In the genomic region with DNA sequence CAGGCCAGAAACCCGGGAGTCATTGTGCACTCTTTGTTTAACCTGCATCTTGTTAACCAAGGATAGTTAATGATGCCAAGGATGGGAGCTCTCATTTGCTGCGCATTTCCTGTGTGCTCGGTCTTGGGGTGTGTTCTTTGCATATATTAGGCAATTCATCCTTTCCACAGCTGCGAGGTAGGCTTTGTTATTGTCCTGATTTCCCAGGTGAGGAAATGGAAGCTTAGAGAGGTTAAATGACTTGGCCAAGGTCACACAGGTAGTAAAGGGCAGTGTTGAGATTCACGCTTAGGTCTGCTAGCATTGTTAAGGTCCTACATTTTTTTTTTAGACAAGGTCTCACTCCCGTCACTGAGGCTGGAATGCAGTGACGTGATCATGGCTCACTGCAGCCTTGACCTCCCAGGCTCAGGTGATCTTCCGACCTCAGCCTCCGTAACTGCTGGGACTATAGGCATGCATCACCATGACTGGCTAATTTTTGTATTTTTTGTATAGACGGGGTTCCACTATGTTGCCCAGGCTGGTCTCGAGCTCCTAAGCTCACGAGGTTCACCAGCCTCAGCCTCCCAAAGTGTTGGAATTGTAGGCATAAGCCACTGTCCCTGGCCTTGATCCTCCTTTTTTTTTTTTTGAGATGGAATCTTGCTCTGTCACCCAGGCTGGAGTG, we compare ENCODE assay signal across 33 cellular contexts. TPM values are rescaled to one million over a fixed set of nuclear protein-coding genes. Genes with fewer than 3 reads are reported as not detected.
"Had no signal": no experiment of that assay in that cellular context is flagged by ENCODE, and none has a peak within 500 bp of the region (broad histone marks: within the 10 kb centered on the region; RNA-seq: fewer than 3 reads in every experiment).

No MANE protein-coding gene starts in this region.

- H3K4me1 ChIP-seq: foreskin keratinocyte had no signal

- H3K9me3 ChIP-seq: adrenal gland, body of pancreas, esophagus muscularis mucosa, gastrocnemius medialis had no signal

- H3K27ac Mint-ChIP-seq: activated CD4-positive, alpha-beta memory T cell treated with anti-CD3 and anti-CD28 coated beads, Interleukin-2, amount 10 ng/mL, durations not matched to agents 7 days and 5 days; activated CD4-positive, alpha-beta T cell treated with anti-CD3 and anti-CD28 coated beads, Interleukin-2, amount 10 ng/mL, durations not matched to agents 7 days and 5 days; activated naive CD4-positive, alpha-beta T cell treated with anti-CD3 and anti-CD28 coated beads for 36 hours; activated naive CD4-positive, alpha-beta T cell treated with anti-CD3 and anti-CD28 coated beads, Interleukin-2, amount 50 U/mL, for 24 hours; activated naive CD8-positive, alpha-beta T cell treated with anti-CD3 and anti-CD28 coated beads for 36 hours; activated naive CD8-positive, alpha-beta T cell treated with anti-CD3 and anti-CD28 coated beads, Interleukin-2, amount 50 U/mL, for 24 hours; activated T-cell treated with anti-CD3 and anti-CD28 coated beads, Interleukin-2, amount 50 U/mL, for 24 hours; activated T-helper 17 cell treated with anti-CD3 and anti-CD28 coated beads, Interleukin-2, amount 50 U/mL, for 72 hours; effector memory CD8-positive, alpha-beta T cell; T-helper 17 cell; T-helper 2 cell treated with Interferon-gamma antibody and Interleukin-4, amounts not matched to agents 5 μg/mL and 100 μg/mL, for 36 hours had no signal

- H3K36me3 Mint-ChIP-seq: activated naive CD4-positive, alpha-beta T cell treated with anti-CD3 and anti-CD28 coated beads, Interleukin-2, amount 50 U/mL, for 24 hours; activated naive CD8-positive, alpha-beta T cell treated with anti-CD3 and anti-CD28 coated beads for 36 hours had no signal

- DNase-seq: activated CD4-positive, alpha-beta memory T cell treated with anti-CD3 and anti-CD28 coated beads, Interleukin-2, amount 10 ng/mL, durations not matched to agents 7 days and 5 days; activated CD4-positive, alpha-beta T cell treated with anti-CD3 and anti-CD28 coated beads for 1 hour; activated CD4-positive, alpha-beta T cell treated with anti-CD3 and anti-CD28 coated beads for 4 hours; activated CD4-positive, alpha-beta T cell treated with anti-CD3 and anti-CD28 coated beads, Interleukin-2, amount 10 ng/mL, durations not matched to agents 7 days and 5 days; activated CD4-positive, alpha-beta T cell treated with anti-CD3 and anti-CD28 coated beads, Interleukin-2, amount 50 U/mL, for 4 hours; activated CD4-positive, CD25-positive, alpha-beta regulatory T cell; activated CD8-positive, alpha-beta memory T cell treated with anti-CD3 and anti-CD28 coated beads, Interleukin-2, amount 50 U/mL, for 48 hours; activated effector memory CD4-positive, alpha-beta T cell treated with Interleukin-2 at 50 U/mL for 16 hours; activated naive CD4-positive, alpha-beta T cell treated with anti-CD3 and anti-CD28 coated beads for 36 hours; activated naive CD8-positive, alpha-beta T cell treated with anti-CD3 and anti-CD28 coated beads for 36 hours; activated naive CD8-positive, alpha-beta T cell treated with anti-CD3 and anti-CD28 coated beads, Interleukin-2, amount 50 U/mL, for 24 hours; activated T-cell treated with anti-CD3 and anti-CD28 coated beads for 4 hours; activated T-cell treated with anti-CD3 and anti-CD28 coated beads, Interleukin-2, amount 50 U/mL, for 24 hours; adrenal gland; amygdala; body of pancreas; caudate nucleus; cortex of kidney; dermis blood vessel endothelial cell; effector CD4-positive, alpha-beta T cell; effector memory CD8-positive, alpha-beta T cell; erythroblast; foreskin keratinocyte; gastrocnemius medialis; T-helper 1 cell; T-helper 17 cell; T1000; WERI-Rb-1 had no signal

- H3K4me1 Mint-ChIP-seq: activated naive CD8-positive, alpha-beta T cell treated with anti-CD3 and anti-CD28 coated beads for 36 hours; activated naive CD8-positive, alpha-beta T cell treated with anti-CD3 and anti-CD28 coated beads, Interleukin-2, amount 50 U/mL, for 24 hours; activated T-helper 17 cell treated with anti-CD3 and anti-CD28 coated beads, Interleukin-2, amount 50 U/mL, for 72 hours had no signal

- H3K9me3 Mint-ChIP-seq: activated CD4-positive, alpha-beta memory T cell treated with anti-CD3 and anti-CD28 coated beads, Interleukin-2, amount 10 ng/mL, durations not matched to agents 7 days and 5 days; activated CD4-positive, alpha-beta T cell treated with anti-CD3 and anti-CD28 coated beads, Interleukin-2, amount 10 ng/mL, durations not matched to agents 7 days and 5 days; activated naive CD4-positive, alpha-beta T cell treated with anti-CD3 and anti-CD28 coated beads for 36 hours; activated naive CD4-positive, alpha-beta T cell treated with anti-CD3 and anti-CD28 coated beads, Interleukin-2, amount 50 U/mL, for 24 hours; activated naive CD8-positive, alpha-beta T cell treated with anti-CD3 and anti-CD28 coated beads for 36 hours; activated naive CD8-positive, alpha-beta T cell treated with anti-CD3 and anti-CD28 coated beads, Interleukin-2, amount 50 U/mL, for 24 hours; activated T-cell treated with anti-CD3 and anti-CD28 coated beads, Interleukin-2, amount 50 U/mL, for 24 hours; activated T-helper 17 cell treated with anti-CD3 and anti-CD28 coated beads, Interleukin-2, amount 50 U/mL, for 72 hours; effector memory CD8-positive, alpha-beta T cell; T-helper 2 cell treated with Interferon-gamma antibody and Interleukin-4, amounts not matched to agents 5 μg/mL and 100 μg/mL, for 36 hours had no signal

- H3K27ac ChIP-seq: adrenal gland, body of pancreas, esophagus muscularis mucosa, foreskin keratinocyte, gastrocnemius medialis, WERI-Rb-1 had no signal

- H3K4me3 Mint-ChIP-seq: activated CD4-positive, alpha-beta memory T cell treated with anti-CD3 and anti-CD28 coated beads, Interleukin-2, amount 10 ng/mL, durations not matched to agents 7 days and 5 days; activated CD4-positive, alpha-beta T cell treated with anti-CD3 and anti-CD28 coated beads, Interleukin-2, amount 10 ng/mL, durations not matched to agents 7 days and 5 days; activated naive CD4-positive, alpha-beta T cell treated with anti-CD3 and anti-CD28 coated beads for 36 hours; activated naive CD4-positive, alpha-beta T cell treated with anti-CD3 and anti-CD28 coated beads, Interleukin-2, amount 50 U/mL, for 24 hours; activated naive CD8-positive, alpha-beta T cell treated with anti-CD3 and anti-CD28 coated beads for 36 hours; activated naive CD8-positive, alpha-beta T cell treated with anti-CD3 and anti-CD28 coated beads, Interleukin-2, amount 50 U/mL, for 24 hours; activated T-cell treated with anti-CD3 and anti-CD28 coated beads, Interleukin-2, amount 50 U/mL, for 24 hours; activated T-helper 17 cell treated with anti-CD3 and anti-CD28 coated beads, Interleukin-2, amount 50 U/mL, for 72 hours; effector memory CD8-positive, alpha-beta T cell; T-helper 17 cell; T-helper 2 cell treated with Interferon-gamma antibody and Interleukin-4, amounts not matched to agents 5 μg/mL and 100 μg/mL, for 36 hours had no signal

- FAIRE-seq: colon had no signal

- H3K4me3 ChIP-seq: adrenal gland, body of pancreas, esophagus muscularis mucosa, gastrocnemius medialis had no signal

- ATAC-seq: activated naive CD8-positive, alpha-beta T cell treated with anti-CD3 and anti-CD28 coated beads, Interleukin-2, amount 50 U/mL, for 24 hours; activated T-helper 17 cell treated with anti-CD3 and anti-CD28 coated beads, Interleukin-2, amount 50 U/mL, for 72 hours; body of pancreas; effector memory CD8-positive, alpha-beta T cell; foreskin keratinocyte; gastrocnemius medialis; T-helper 17 cell had no signal

- H3K27me3 ChIP-seq: adrenal gland, body of pancreas, esophagus muscularis mucosa had no signal

- H3K36me3 ChIP-seq: adrenal gland, esophagus muscularis mucosa, gastrocnemius medialis, WERI-Rb-1 had no signal

RNA-seq across cellular contexts. Expression of a gene that starts 5.0 kb away (rescaled TPM):
- total RNA-seq: foreskin keratinocyte had no signal
